8 cellular contexts compared by ENCODE assay signal in genomic region chr17:19977360-19978205, GRCh38.
DNase-seq lines count a peak whose midpoint lies in the region; ATAC-seq and TF ChIP-seq lines count a peak whose summit lies in the region.

Gene AKAP10 (minus strand): TSS chr17:19977828. CDS start chr17:19977679, 149 bp downstream.

- H3K27ac ChIP-seq in layer of hippocampus (ENCODE audit: low read depth, low read length), result peak within 1 kb of the TSS; percentile 98

- no peak for TF ChIP-seq CTCF in choroid plexus epithelial cell (conservative IDR thresholded peaks at IDR 0.05; ENCODE audit: low read depth, low read length)

- DNase-seq in AG20443 (ENCODE audit: low spot score) (peak; percentile 98), NCI-H446 treated with DMSO at 0.1 percent for 48 hours (lab: John Stamatoyannopoulos, UW) (peak; percentile 65), choroid plexus epithelial cell (ENCODE audit: low read depth) (peak; percentile 82)
- peak; percentile 95 to 96 for DNase-seq in activated CD4-positive, alpha-beta T cell treated with anti-CD3 and anti-CD28 coated beads for 24 hours (ENCODE audit: low read depth in 2 of 2)
- peak; percentile 90 to 97 for DNase-seq in stimulated activated CD4-positive, alpha-beta T cell treated with anti-CD3 and anti-CD28 coated beads, Interleukin-1b, Interleukin-23, amount 100 ng/mL, for 4 hours (ENCODE audit: low read depth in 2 of 2)

- H3K27me3 ChIP-seq in layer of hippocampus (ENCODE audit: control insufficient read depth, insufficient read depth, low read length), result no peaks in the 10 kb centered on the region

- H3K4me3 ChIP-seq in choroid plexus epithelial cell (ENCODE audit: low read depth, low read length), result peak within 1 kb of the TSS; percentile 89

- peak; percentile 82 for ATAC-seq in GM19025 (IDR thresholded peaks at IDR 0.05; ENCODE audit: low read depth, unreplicated experiment)
- peak; percentile 89 for ATAC-seq in HG03280 (IDR thresholded peaks at IDR 0.05; ENCODE audit: unreplicated experiment)

Comparison
In these comparisons a context has a peak if more than half of its experiments do, and no peak if none do; other contexts are left out.
1. Peak in every context shown above with its lines: DNase-seq, ATAC-seq, H3K4me3 ChIP-seq and H3K27ac ChIP-seq.